ENCODE assay signal across 22 cellular contexts in genomic region chr9:5571629-5572232, GRCh38. TPM values are rescaled to one million over a fixed set of nuclear protein-coding genes. Genes with fewer than 3 reads are reported as not detected.
A peak's percentile ranks its signal among the peaks of the same experiment; 100 is the strongest.
DNase-seq lines count a peak whose midpoint lies in the region; ATAC-seq, FAIRE-seq and TF ChIP-seq lines count a peak whose summit lies in the region.
"Had no signal": no experiment of that assay in that cellular context is flagged by ENCODE, and none has a peak within 500 bp of the region (broad histone marks: within the 10 kb centered on the region; RNA-seq: fewer than 3 reads in every experiment).

No MANE protein-coding gene starts in this region.

- DNase-seq in GM12891 (ENCODE audit: insufficient read length, low spot score) (no peak), amniotic epithelial cell (ENCODE audit: low read depth) (peak; percentile 79), MM.1S (no peak), Ammon's horn (ENCODE audit: low spot score) (no peak), right atrium auricular region (ENCODE audit: low spot score) (no peak)
- DNase-seq: AML-193, DMS79, KG1, NCI-H1417 treated with DMSO at 0.1 percent for 48 hours, NCI-H187 treated with DMSO at 0.1 percent for 48 hours, NCI-H2227 treated with DMSO at 0.1 percent for 48 hours, NCI-H510A treated with DMSO at 0.1 percent for 48 hours, RPMI8226, SIG-M5, T-helper 1 cell, T-helper 9 cell had no signal

- TF ChIP-seq POLR2A in GM12891 (IDR thresholded peaks at IDR 0.05; ENCODE audit: low read depth, low read length) = no peak

- no peaks in the 10 kb centered on the region for H3K36me3 ChIP-seq in MM.1S (replicated peaks; ENCODE audit: insufficient read depth, low read length)
- H3K36me3 ChIP-seq in right atrium auricular region = no peaks in the 10 kb centered on the region

- no peak overlapping the region for H3K4me2 ChIP-seq in MM.1S (ENCODE audit: low read depth, low read length)

- H3K9ac ChIP-seq in MM.1S (ENCODE audit: low read length) = no peak overlapping the region

- TF ChIP-seq CTCF in MM.1S (IDR thresholded peaks at IDR 0.05; ENCODE audit: low read length) (no peak), right atrium auricular region (IDR thresholded peaks at IDR 0.05) (no peak)

- H4K20me1 ChIP-seq in MM.1S (ENCODE audit: insufficient read depth, low read length) = no peaks in the 10 kb centered on the region

- H3K79me2 ChIP-seq in MM.1S (ENCODE audit: low read length) = no peaks in the 10 kb centered on the region

- no peaks in the 10 kb centered on the region for H3K9me2 ChIP-seq in MM.1S (replicated peaks; ENCODE audit: insufficient read depth, low read length)

- no peak overlapping the region for H2AFZ ChIP-seq in MM.1S (ENCODE audit: low read length)

- H3K27ac ChIP-seq in MM.1S (ENCODE audit: low read length) = no peak overlapping the region
- H3K27ac ChIP-seq in right atrium auricular region = no peak overlapping the region
- H3K27ac ChIP-seq: 22Rv1 had no signal

- H3K4me1 ChIP-seq in MM.1S (ENCODE audit: low read length) (peaks cover 12% of the 10 kb centered on the region), right atrium auricular region (no peaks in the 10 kb centered on the region)

- no peaks in the 10 kb centered on the region for H3K9me3 ChIP-seq in MM.1S (replicated peaks; ENCODE audit: insufficient read depth, low read length)
- H3K9me3 ChIP-seq in right atrium auricular region = no peaks in the 10 kb centered on the region

- H3K4me3 ChIP-seq in MM.1S (ENCODE audit: low read length) = no peak overlapping the region
- no peak overlapping the region for H3K4me3 ChIP-seq in right atrium auricular region

- H3F3A ChIP-seq in MM.1S (ENCODE audit: insufficient read depth, low read length) = no peaks in the 10 kb centered on the region

- ATAC-seq in GM19463 (IDR thresholded peaks at IDR 0.05; ENCODE audit: unreplicated experiment) (peak; percentile 51), HG02763 (IDR thresholded peaks at IDR 0.05; ENCODE audit: unreplicated experiment) (peak; percentile 43), HG02642 (IDR thresholded peaks at IDR 0.05; ENCODE audit: poor library complexity, unreplicated experiment) (no peak)
- ATAC-seq: HepG2, SK-N-SH treated with all-trans-retinoic acid at 6 μM for 48 hours had no signal

- FAIRE-seq in GM12891 (lab: Jason Lieb, UNC) = peak; percentile 16
- FAIRE-seq: HepG2 had no signal

- H3K27me3 ChIP-seq in MM.1S (replicated peaks; ENCODE audit: insufficient read depth, low read length) (no peaks in the 10 kb centered on the region), right atrium auricular region (no peaks in the 10 kb centered on the region)

TF ChIP-seq in GM12891, 5 proteins besides CTCF, POLR2A, EP300 and RAD21:
- TF ChIP-seq SPI1 (IDR thresholded peaks at IDR 0.05; ENCODE audit: low read depth, low read length) (no peak), PAX5 (IDR thresholded peaks at IDR 0.05; ENCODE audit: insufficient read depth, low read length, severe bottlenecking) (no peak), TAF1 (IDR thresholded peaks at IDR 0.05; ENCODE audit: low read depth, low read length) (no peak), POLR2AphosphoS5 (IDR thresholded peaks at IDR 0.05; ENCODE audit: low read depth, low read length) (no peak), POU2F2 (IDR thresholded peaks at IDR 0.05; ENCODE audit: low read depth, low read length) (no peak)

RNA-seq across cellular contexts. Expression of gene RIC1, which starts 57.2 kb away (rescaled TPM):
- polyA plus RNA-seq in GM12891 (2012; ENCODE audit: low read depth, missing spikeins) = 13.3 TPM
- 10 to 100 TPM; 12.2 to 18.1 TPM for total RNA-seq in right atrium auricular region
